In genomic region chr14:104865069-104865630, GRCh38 we compare ENCODE assay signal across 8 cellular contexts. TPM values are rescaled to one million over a fixed set of nuclear protein-coding genes. Genes with fewer than 3 reads are reported as not detected.
A peak's percentile ranks its signal among the peaks of the same experiment; 100 is the strongest.
DNase-seq lines count a peak whose midpoint lies in the region; FAIRE-seq and TF ChIP-seq lines count a peak whose summit lies in the region.

TSS of gene CEP170B (plus strand) at chr14:104865268. CDS start at chr14:104868451, 3,183 bp downstream.

- H3K23me2 ChIP-seq in H9 (ENCODE audit: insufficient read length, low read depth, low read length, poor library complexity, severe bottlenecking): peaks cover 12% of the 10 kb centered on the region

- no peak within 1 kb of the TSS for H3K56ac ChIP-seq in H9 (ENCODE audit: insufficient read length, low read depth, low read length)

- CTCF ChIA-PET in mammary epithelial cell (lab: Charles Lee; ENCODE audit: low non-redundant PET): no interaction called here

- no CpG with 5 or more reads among the region's 90 CpGs for WGBS in H9 (ENCODE audit: extremely low coverage, insufficient read length, low lambda C conversion rate)
- 0% methylated on average over 5 of the region's 90 CpGs for WGBS in mammary epithelial cell (ENCODE audit: low coverage, missing lambda C conversion rate)
- 0 to 1% (median 0%) methylated on average over 8 to 90 of the region's 90 CpGs for WGBS in small intestine, 3 donors

- H3K27me3 Mint-ChIP-seq in H9 (ENCODE audit: low read depth): no peaks in the 10 kb centered on the region; the same call in none of the 2 replicates
- peaks cover 26% of the 10 kb centered on the region for H3K27me3 Mint-ChIP-seq in T-helper 2 cell treated with Interferon-gamma antibody and Interleukin-4, amounts not matched to agents 5 μg/mL and 100 μg/mL, for 36 hours (ENCODE audit: low read depth)

- dilution Hi-C loops in mammary epithelial cell (cut with HindIII; ENCODE audit: low sequenced_read_pairs): loop anchor here (5.0 kb wide), 1 partner anchor 38 kb away; no protein-coding TSS in a partner anchor

- H2BK15ac ChIP-seq in H9 (ENCODE audit: low read depth, low read length): no peak within 1 kb of the TSS

- H4K91ac ChIP-seq in H9 (ENCODE audit: insufficient read length, low read depth, low read length): no peak within 1 kb of the TSS

- no TSS peak for BruUV-seq in mammary epithelial cell (replicated peaks; lab: Mats Ljungman, UMichigan)

- no peak within 1 kb of the TSS for H2BK20ac ChIP-seq in H9 (ENCODE audit: low read depth, low read length, poor library complexity, severe bottlenecking)

- intact Hi-C loops in mammary epithelial cell (cut with micrococcal nuclease): loop anchor here (2.0 kb wide), 1 partner anchor 38 kb away; no protein-coding TSS in a partner anchor

- no peaks in the 10 kb centered on the region for H3K9me3 Mint-ChIP-seq in H9
- H3K9me3 Mint-ChIP-seq in T-helper 2 cell treated with Interferon-gamma antibody and Interleukin-4, amounts not matched to agents 5 μg/mL and 100 μg/mL, for 36 hours: no peaks in the 10 kb centered on the region

- no peak within 1 kb of the TSS for H4K8ac ChIP-seq in H9 (replicated peaks; ENCODE audit: insufficient read length, low read depth, low read length)

- no peak within 1 kb of the TSS for H2AK5ac ChIP-seq in H9 (ENCODE audit: insufficient read length, low read length)

- TF ChIP-seq CTCF in H9 (conservative IDR thresholded peaks at IDR 0.05) (no peak), mammary epithelial cell (conservative IDR thresholded peaks at IDR 0.05 in 1 of 2, IDR thresholded peaks at IDR 0.05 in 1 of 2; ENCODE audit: extremely low read depth in 1 of 2, insufficient read depth in 1 of 2, low read depth in 1 of 2, low read length in 2 of 2) (no peak)

- H3K4me3 Mint-ChIP-seq in H9: peak within 1 kb of the TSS; percentile 86 to 96
- peak within 1 kb of the TSS; percentile 65 for H3K4me3 Mint-ChIP-seq in T-helper 2 cell treated with Interferon-gamma antibody and Interleukin-4, amounts not matched to agents 5 μg/mL and 100 μg/mL, for 36 hours

- no peak within 1 kb of the TSS for H3T11ph ChIP-seq in H9 (ENCODE audit: low read length)

- H3K36me3 Mint-ChIP-seq in H9 (ENCODE audit: insufficient read depth in 1 of 3, low read depth in 3 of 3): peaks cover 0 to 4% (median 2%) of the 10 kb centered on the region in 3 experiments; a peak in 3 of 7 replicates
- no peaks in the 10 kb centered on the region for H3K36me3 Mint-ChIP-seq in T-helper 2 cell treated with Interferon-gamma antibody and Interleukin-4, amounts not matched to agents 5 μg/mL and 100 μg/mL, for 36 hours (ENCODE audit: low read depth)

- H3K36me3 ChIP-seq in ACC112 (ENCODE audit: insufficient read depth, low read length) (no peaks in the 10 kb centered on the region), mammary epithelial cell (ENCODE audit: insufficient read depth, low read length) (peaks cover 6% of the 10 kb centered on the region), small intestine (ENCODE audit: control insufficient read depth in 2 of 2, insufficient read depth in 2 of 2, low read length in 2 of 2) (no peaks in the 10 kb centered on the region)

- H3K9me3 ChIP-seq in H9 (ENCODE audit: control insufficient read depth, low read depth, low read length) (no peaks in the 10 kb centered on the region), mammary epithelial cell (replicated peaks; ENCODE audit: insufficient read depth, low read length) (no peaks in the 10 kb centered on the region), small intestine (ENCODE audit: control insufficient read depth, low read depth) (no peaks in the 10 kb centered on the region)

- H3K9ac ChIP-seq in H9 (ENCODE audit: extremely low read depth, insufficient read length, low read length): peak within 1 kb of the TSS; percentile 43
- H3K9ac ChIP-seq in mammary epithelial cell (ENCODE audit: insufficient read depth, low read length): peak within 1 kb of the TSS; percentile 87

- H3K23ac ChIP-seq in H9 (ENCODE audit: insufficient read length, low read depth, low read length): no peak within 1 kb of the TSS

- no peak within 1 kb of the TSS for H4K5ac ChIP-seq in H9 (ENCODE audit: insufficient read length, low read depth, low read length)

- 0 out of 2 replicates have a peak within 1 kb of the TSS, but pooled peaks have one; percentile 37 for H3K14ac ChIP-seq in H9 (ENCODE audit: insufficient read depth, low read length)

- no peaks in the 10 kb centered on the region for H3K79me1 ChIP-seq in H9 (ENCODE audit: insufficient read depth, low read depth, low read length, poor library complexity, severe bottlenecking)

- in situ Hi-C loops in mammary epithelial cell (cut with MboI; ENCODE audit: low sequenced_read_pairs in 2 of 2): no loop called here

- no peak for FAIRE-seq in small intestine (lab: Jason Lieb, UNC)

- DNase-seq in H9 (peak; percentile 62), mammary epithelial cell (peak; percentile 23), iPS-NIHi11 (ENCODE audit: low spot score) (peak; percentile 89), small intestine (no peak), putamen (ENCODE audit: low spot score) (no peak), NCI-H526 treated with DMSO at 0.1 percent for 48 hours (lab: John Stamatoyannopoulos, UW) (no peak)
- DNase-seq in T-helper 2 cell treated with Interferon-gamma antibody and Interleukin-4, amounts not matched to agents 5 μg/mL and 100 μg/mL, for 36 hours (ENCODE audit: low spot score): peak; percentile 22

- H3K27ac Mint-ChIP-seq in H9: peak within 1 kb of the TSS; percentile 75 to 90 (median 76); a peak in 4 of 7 replicates
- no peak within 1 kb of the TSS for H3K27ac Mint-ChIP-seq in T-helper 2 cell treated with Interferon-gamma antibody and Interleukin-4, amounts not matched to agents 5 μg/mL and 100 μg/mL, for 36 hours

- H3K27me3 ChIP-seq in ACC112 (ENCODE audit: insufficient read depth, low read length): peaks cover 27% of the 10 kb centered on the region; the same call in 1 of the 2 replicates
- no peaks in the 10 kb centered on the region for H3K27me3 ChIP-seq in H9 (ENCODE audit: insufficient read depth, low read length)
- no peaks in the 10 kb centered on the region for H3K27me3 ChIP-seq in mammary epithelial cell (ENCODE audit: insufficient read depth, low read length)
- no peaks in the 10 kb centered on the region for H3K27me3 ChIP-seq in small intestine (ENCODE audit: control insufficient read depth in 2 of 2, insufficient read depth in 2 of 2, low read length in 2 of 2)

- H3K4me1 Mint-ChIP-seq in H9: peaks cover 6 to 17% of the 10 kb centered on the region in 2 experiments
- H3K4me1 Mint-ChIP-seq in T-helper 2 cell treated with Interferon-gamma antibody and Interleukin-4, amounts not matched to agents 5 μg/mL and 100 μg/mL, for 36 hours (ENCODE audit: low read depth): no peaks in the 10 kb centered on the region

- peaks cover 36% of the 10 kb centered on the region for H3K79me2 ChIP-seq in ACC112 (ENCODE audit: control insufficient read depth, insufficient read depth, low read length, unreplicated experiment)
- H3K79me2 ChIP-seq in H9 (ENCODE audit: insufficient read depth, low read length): peaks cover 13% of the 10 kb centered on the region; the same call in 1 of the 2 replicates
- H3K79me2 ChIP-seq in mammary epithelial cell (ENCODE audit: insufficient read depth, low read length): peaks cover 93% of the 10 kb centered on the region

- peak within 1 kb of the TSS; percentile 72 for H3K18ac ChIP-seq in H9 (ENCODE audit: insufficient read length, low read depth, low read length)

- H4K20me1 ChIP-seq in H9 (ENCODE audit: control insufficient read depth, insufficient read depth, insufficient read length) (no peaks in the 10 kb centered on the region), mammary epithelial cell (ENCODE audit: insufficient read depth, low read length) (peaks cover 4% of the 10 kb centered on the region)

- H3K4ac ChIP-seq in H9 (ENCODE audit: low read depth, low read length): no peak within 1 kb of the TSS

- no peak within 1 kb of the TSS for H2BK12ac ChIP-seq in H9 (ENCODE audit: insufficient read length, low read depth, low read length)

- no peak within 1 kb of the TSS for H2BK120ac ChIP-seq in H9 (ENCODE audit: low read depth, low read length, poor library complexity, severe bottlenecking)

- H3K27ac ChIP-seq in ACC112 (ENCODE audit: low read depth, low read length) (peak within 1 kb of the TSS; percentile 31; the same call in 1 of the 2 replicates), H9 (ENCODE audit: insufficient read length, low read depth, low read length) (no peak within 1 kb of the TSS), mammary epithelial cell (ENCODE audit: insufficient read depth, low read depth, low read length) (peak within 1 kb of the TSS; percentile 82), small intestine (ENCODE audit: low read depth in 1 of 2, low read length in 1 of 2) (peak within 1 kb of the TSS; percentile 90 to 95)

- H3K4me2 ChIP-seq in H9 (ENCODE audit: insufficient read depth, insufficient read length, low read length) (peak within 1 kb of the TSS; percentile 51), mammary epithelial cell (ENCODE audit: insufficient read depth, low read depth, low read length) (peak within 1 kb of the TSS; percentile 98)

- peak within 1 kb of the TSS; percentile 93 for H3K4me3 ChIP-seq in ACC112 (ENCODE audit: low read depth, low read length)
- peak within 1 kb of the TSS; percentile 85 to 91 (median 86) for H3K4me3 ChIP-seq in mammary epithelial cell (replicated peaks in 1 of 3; ENCODE audit: insufficient read depth in 1 of 3, low read depth in 2 of 3, low read length in 3 of 3)
- peak within 1 kb of the TSS; percentile 61 to 85 for H3K4me3 ChIP-seq in small intestine (ENCODE audit: low read depth in 1 of 2, low read length in 2 of 2)

- H2AFZ ChIP-seq in ACC112 (ENCODE audit: low read length, unreplicated experiment) (peak within 1 kb of the TSS; percentile 93), H9 (ENCODE audit: low read length) (no peak within 1 kb of the TSS), mammary epithelial cell (ENCODE audit: low read depth, low read length) (peak within 1 kb of the TSS; percentile 63)

- H3K4me1 ChIP-seq in ACC112 (ENCODE audit: control insufficient read depth, insufficient read depth, low read length, unreplicated experiment) (peaks cover 22% of the 10 kb centered on the region), H9 (ENCODE audit: insufficient read depth, low read length) (peaks cover 4% of the 10 kb centered on the region; the same call in 1 of the 2 replicates), mammary epithelial cell (ENCODE audit: insufficient read depth, low read length) (peaks cover 29% of the 10 kb centered on the region), small intestine (ENCODE audit: control insufficient read depth in 2 of 2, insufficient read depth in 1 of 2, low read depth in 1 of 2, low read length in 1 of 2) (peaks cover 2% of the 10 kb centered on the region in 2 donors)

- no peak within 1 kb of the TSS for H2BK5ac ChIP-seq in H9 (ENCODE audit: insufficient read length, low read length)

RNA-seq across cellular contexts. Expression of gene CEP170B, which starts in this region (rescaled TPM):
- 28.5 and 28.8 TPM in 2 replicates for total RNA-seq in H9 (2021)
- 10 to 100 TPM; 61.3 to 91.4 TPM for total RNA-seq in mammary epithelial cell
- 23.1 TPM for polyA plus RNA-seq in mammary epithelial cell
- 12.0 TPM for polyA minus RNA-seq in mammary epithelial cell
- 10 to 100 TPM; 24.9 to 33.9 (median 32.7) TPM for polyA plus RNA-seq in small intestine

Comparison
In these comparisons a context has a peak if more than half of its experiments do, and no peak if none do; other contexts are left out.
1. DNase-seq: peak in H9 (single experiment), T-helper 2 cell treated with Interferon-gamma antibody and Interleukin-4, amounts not matched to agents 5 μg/mL and 100 μg/mL, for 36 hours (single experiment), mammary epithelial cell (single experiment) and iPS-NIHi11 (single experiment); none in small intestine (single experiment), putamen (single experiment) and NCI-H526 treated with DMSO at 0.1 percent for 48 hours (single experiment).
2. Peak in every context shown above with its lines, with median percentiles within 50 percentile points of each other: H3K4me3 ChIP-seq.